In the genomic region with DNA sequence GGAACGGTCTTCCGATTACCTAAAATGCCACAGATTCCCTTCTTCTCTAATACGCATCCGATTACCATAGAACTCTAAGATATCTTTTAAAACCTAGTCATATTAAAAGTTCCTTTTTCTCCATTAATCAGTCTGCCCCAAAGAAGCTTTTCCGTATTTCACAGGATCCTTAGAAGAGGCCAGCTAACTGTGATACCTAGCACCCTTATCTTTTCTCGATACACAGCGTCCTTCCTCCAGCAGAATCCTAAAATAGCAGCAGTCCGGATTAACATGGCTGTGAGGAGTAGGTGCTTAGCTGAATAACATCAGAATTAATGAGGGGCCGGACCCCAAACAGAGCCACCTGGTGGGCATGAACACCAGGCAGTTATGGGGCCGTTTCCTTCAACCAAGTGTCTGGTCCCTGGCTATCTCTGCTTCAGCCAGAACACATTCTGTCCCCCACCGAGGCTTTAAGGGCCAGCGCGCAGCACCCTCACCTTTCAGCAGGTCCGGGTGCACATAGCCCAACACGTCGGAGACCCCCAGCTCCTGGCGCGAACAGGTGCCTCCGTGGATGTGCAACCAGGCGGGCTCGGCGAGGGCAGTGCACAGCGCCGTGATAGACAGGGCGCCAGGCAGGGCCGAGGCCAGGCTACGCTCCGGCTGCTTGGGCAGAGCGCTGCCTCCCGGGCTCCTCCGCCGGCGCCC, we compare ENCODE assay signal across 8 cellular contexts. TPM values are rescaled to one million over a fixed set of nuclear protein-coding genes. Genes with fewer than 3 reads are reported as not detected.
A peak's percentile ranks its signal among the peaks of the same experiment; 100 is the strongest.
DNase-seq lines count a peak whose midpoint lies in the region; TF ChIP-seq lines count a peak whose summit lies in the region.

No MANE protein-coding gene starts in this region.

- H3K9ac ChIP-seq in mesenchymal stem cell (ENCODE audit: low read length): peak overlapping the region; percentile 93

- H3K9me3 ChIP-seq in mesenchymal stem cell (ENCODE audit: control insufficient read depth, low read length) (no peaks in the 10 kb centered on the region), transverse colon (no peaks in the 10 kb centered on the region)

- H3K4me1 Mint-ChIP-seq in T-helper 1 cell treated with Interleukin-12 subunit alpha and Interleukin-12 subunit beta and Interleukin-4 antibody, amounts not matched to agents 30 μg/mL and 1 μg/mL, for 36 hours (ENCODE audit: low read depth): peaks cover 53% of the 10 kb centered on the region

- peak overlapping the region in 53 of 59 donors; percentile 5 to 96 (median 88) for H3K27ac ChIP-seq in dorsolateral prefrontal cortex
- H3K27ac ChIP-seq in mesenchymal stem cell (ENCODE audit: low read length, poor library complexity, severe bottlenecking): no peak overlapping the region
- peak overlapping the region; percentile 91 to 97 (median 94) for H3K27ac ChIP-seq in transverse colon

- H3K4me1 ChIP-seq in mesenchymal stem cell (ENCODE audit: control insufficient read depth, insufficient read depth, low read depth, low read length): peaks cover 26% of the 10 kb centered on the region
- peaks cover 43 to 64% (median 50%) of the 10 kb centered on the region in 4 donors for H3K4me1 ChIP-seq in transverse colon

- H3K27ac Mint-ChIP-seq in T-helper 1 cell treated with Interleukin-12 subunit alpha and Interleukin-12 subunit beta and Interleukin-4 antibody, amounts not matched to agents 30 μg/mL and 1 μg/mL, for 36 hours: peak overlapping the region; percentile 38

- DNase-seq in activated gamma-delta T cell treated with Interleukin-2 at 50 U/mL for 16 hours (peak; percentile 36), activated gamma-delta T cell (lab: John Stamatoyannopoulos, UW) (no peak), HuH-7 (ENCODE audit: low spot score) (peak; percentile 63), dorsolateral prefrontal cortex (peak in 3 of 10 donors; percentile 32 to 58 (median 38)), mesenchymal stem cell (peak; percentile 52), transverse colon (no peak), posterior vena cava (ENCODE audit: low spot score) (no peak)

- TF ChIP-seq EP300 in transverse colon (IDR thresholded peaks at IDR 0.05; ENCODE audit: low read depth): no peak

- H3K4me3 ChIP-seq in dorsolateral prefrontal cortex (peak overlapping the region; percentile 75 to 100 (median 94)), mesenchymal stem cell (ENCODE audit: insufficient read depth in 1 of 2, low read depth in 1 of 2, low read length in 2 of 2) (peak overlapping the region; percentile 95 to 100), transverse colon (peak overlapping the region; percentile 72 to 97 (median 84))

- H3K9me3 Mint-ChIP-seq in T-helper 1 cell treated with Interleukin-12 subunit alpha and Interleukin-12 subunit beta and Interleukin-4 antibody, amounts not matched to agents 30 μg/mL and 1 μg/mL, for 36 hours: no peaks in the 10 kb centered on the region

- H4K91ac ChIP-seq in mesenchymal stem cell (ENCODE audit: low read length): no peak overlapping the region

- no peak overlapping the region for H2BK5ac ChIP-seq in mesenchymal stem cell (ENCODE audit: low read depth, low read length, poor library complexity, severe bottlenecking)

- H2BK12ac ChIP-seq in mesenchymal stem cell (ENCODE audit: low read length in 2 of 2): no peak overlapping the region

- no peak for TF ChIP-seq POLR2A in transverse colon (IDR thresholded peaks at IDR 0.05)

- TF ChIP-seq CTCF in dorsolateral prefrontal cortex (IDR thresholded peaks at IDR 0.05 in 54 of 56, conservative IDR thresholded peaks at IDR 0.05 in 2 of 56; ENCODE audit: low read depth in 1 of 56, partially characterized antibody in 56 of 56) (peak in 39 of 56 donors; percentile 10 to 49 (median 32)), transverse colon (IDR thresholded peaks at IDR 0.05) (peak in 1 of 5 experiments; percentile 21)

- H3K79me1 ChIP-seq in mesenchymal stem cell (replicated peaks; ENCODE audit: low read length, poor library complexity, severe bottlenecking): peaks cover 26% of the 10 kb centered on the region

- H3K27me3 Mint-ChIP-seq in T-helper 1 cell treated with Interleukin-12 subunit alpha and Interleukin-12 subunit beta and Interleukin-4 antibody, amounts not matched to agents 30 μg/mL and 1 μg/mL, for 36 hours (ENCODE audit: low read depth): no peaks in the 10 kb centered on the region

- no peak overlapping the region for H2AK5ac ChIP-seq in mesenchymal stem cell (ENCODE audit: low read length, severe bottlenecking)

- H2BK120ac ChIP-seq in mesenchymal stem cell (ENCODE audit: low read depth, low read length): no peak overlapping the region

- intact Hi-C loops in dorsolateral prefrontal cortex (cut with DNase I) (loop anchor here (2.0 to 10.0 kb wide), 6 partner anchors 42 to 250 kb away; a partner anchor contains a TSS), transverse colon (cut with DNase I; ENCODE audit: low total_unique reads) (no loop called here), posterior vena cava (cut with DNase I) (loop anchor here in 1 of 2 donors (10.0 kb wide), 1 partner anchor 60 kb away; a partner anchor contains a TSS)

- H3K14ac ChIP-seq in mesenchymal stem cell (ENCODE audit: low read length in 2 of 2): peak overlapping the region in 1 of 2 experiments; percentile 94

- peak overlapping the region in 1 of 2 experiments; percentile 19 for H3K23ac ChIP-seq in mesenchymal stem cell (ENCODE audit: low read length in 2 of 2)

- WGBS in mesenchymal stem cell: 27% methylated on average over 32 of the region's 33 CpGs
- WGBS in transverse colon (ENCODE audit: low coverage in 1 of 2), 2 donors: 17 to 61% methylated on average over 8 to 29 of the region's 33 CpGs

- peak overlapping the region; percentile 77 for H3K4me3 Mint-ChIP-seq in T-helper 1 cell treated with Interleukin-12 subunit alpha and Interleukin-12 subunit beta and Interleukin-4 antibody, amounts not matched to agents 30 μg/mL and 1 μg/mL, for 36 hours

- no peak overlapping the region for H2BK15ac ChIP-seq in mesenchymal stem cell (ENCODE audit: low read depth, poor library complexity, severe bottlenecking)

- H3K27me3 ChIP-seq in dorsolateral prefrontal cortex (no peaks in the 10 kb centered on the region), mesenchymal stem cell (ENCODE audit: control insufficient read depth in 1 of 2, insufficient read depth in 1 of 2, low read length in 2 of 2) (no peaks in the 10 kb centered on the region), transverse colon (no peaks in the 10 kb centered on the region)

- peaks cover 28% of the 10 kb centered on the region for H3K36me3 Mint-ChIP-seq in T-helper 1 cell treated with Interleukin-12 subunit alpha and Interleukin-12 subunit beta and Interleukin-4 antibody, amounts not matched to agents 30 μg/mL and 1 μg/mL, for 36 hours (ENCODE audit: low read depth)

- H3K4me2 ChIP-seq in mesenchymal stem cell (ENCODE audit: low read length, poor library complexity, severe bottlenecking): peak overlapping the region; percentile 69

- H3K36me3 ChIP-seq in mesenchymal stem cell (ENCODE audit: control insufficient read depth in 1 of 2, insufficient read depth in 2 of 2, low read depth in 1 of 2, low read length in 2 of 2): peaks cover 28 to 40% of the 10 kb centered on the region in 2 experiments
- H3K36me3 ChIP-seq in transverse colon: peaks cover 0 to 22% (median 6%) of the 10 kb centered on the region in 4 donors

- H3K4ac ChIP-seq in mesenchymal stem cell (ENCODE audit: low read depth in 1 of 2, low read length in 2 of 2): no peak overlapping the region

- H3K18ac ChIP-seq in mesenchymal stem cell (ENCODE audit: low read depth in 1 of 2, low read length in 2 of 2): no peak overlapping the region

- in situ Hi-C loops in transverse colon (cut with MboI; ENCODE audit: low pct_ligation_motif_present in 1 of 4, low pct_unique_long_range_greater_than_20kb in 1 of 4, low sequenced_read_pairs in 3 of 4): loop anchor here in 1 of 4 donors (5.0 to 25.0 kb wide), 2 partner anchors 58 to 253 kb away; a partner anchor contains a TSS

- no peak overlapping the region for H4K8ac ChIP-seq in mesenchymal stem cell (ENCODE audit: low read length)

- H2AFZ ChIP-seq in mesenchymal stem cell (ENCODE audit: low read depth, low read length): peak overlapping the region; percentile 39

RNA-seq across cellular contexts. Expression of a gene that starts 1.0 kb away (rescaled TPM):
- total RNA-seq in dorsolateral prefrontal cortex: 10 to 100 TPM; 33.5 to 77.9 (median 59.2) TPM
- polyA plus RNA-seq in mesenchymal stem cell (2013, experiment 1 of 2): 56.4 TPM
- 55.0 TPM for polyA plus RNA-seq in mesenchymal stem cell (2013, experiment 2 of 2)
- 100 to 1,000 TPM in 1 of 4 donors, 10 to 100 TPM in 3; 18.5 to 131 (median 82.0) TPM for total RNA-seq in transverse colon
- 10 to 100 TPM; 49.2 to 52.4 TPM for total RNA-seq in posterior vena cava

RNA-seq across cellular contexts. Expression of a gene that starts 1.2 kb away (rescaled TPM):
- 100 to 1,000 TPM in 47 of 120 experiments, 10 to 100 TPM in 73; 71.3 to 116 (median 96.1) TPM for total RNA-seq in dorsolateral prefrontal cortex
- 33.6 TPM for polyA plus RNA-seq in mesenchymal stem cell (2013, experiment 1 of 2)
- 32.9 TPM for polyA plus RNA-seq in mesenchymal stem cell (2013, experiment 2 of 2)
- 100 to 1,000 TPM; 114 to 220 (median 143) TPM for total RNA-seq in transverse colon
- total RNA-seq in posterior vena cava: 10 to 100 TPM; 41.9 to 46.4 TPM

RNA-seq across cellular contexts. Expression of a gene that starts 40.5 kb away (rescaled TPM):
- 100 to 1,000 TPM in 18 of 120 experiments, 10 to 100 TPM in 102; 76.1 to 117 (median 91.0) TPM for total RNA-seq in dorsolateral prefrontal cortex
- polyA plus RNA-seq in mesenchymal stem cell (2013, experiment 1 of 2): 43.8 TPM
- 39.2 TPM for polyA plus RNA-seq in mesenchymal stem cell (2013, experiment 2 of 2)
- total RNA-seq in transverse colon: 100 to 1,000 TPM in 1 of 4 donors, 10 to 100 TPM in 3; 81.4 to 106 (median 86.8) TPM
- 10 to 100 TPM; 67.2 to 78.3 TPM for total RNA-seq in posterior vena cava

RNA-seq across cellular contexts. Expression of a gene that starts 56.2 kb away (rescaled TPM):
- total RNA-seq in dorsolateral prefrontal cortex: 100 to 1,000 TPM; 105 to 205 (median 135) TPM
- 43.7 TPM for polyA plus RNA-seq in mesenchymal stem cell (2013, experiment 1 of 2)
- polyA plus RNA-seq in mesenchymal stem cell (2013, experiment 2 of 2): 44.3 TPM
- total RNA-seq in transverse colon: 100 to 1,000 TPM in 3 of 4 donors, 10 to 100 TPM in 1; 74.1 to 155 (median 139) TPM
- total RNA-seq in posterior vena cava: 10 to 100 TPM; 68.0 to 71.4 TPM

Comparison
In these comparisons a context has a peak if more than half of its experiments do, and no peak if none do; other contexts are left out.
1. DNase-seq: peak in activated gamma-delta T cell treated with Interleukin-2 at 50 U/mL for 16 hours (single experiment), HuH-7 (single experiment) and mesenchymal stem cell (single experiment); none in activated gamma-delta T cell (single experiment), transverse colon (single experiment) and posterior vena cava (single experiment).
2. Peak in every context shown above with its lines, with median percentiles within 50 percentile points of each other: H3K4me3 ChIP-seq.